1 cellular context compared by ENCODE assay signal in the genomic region with DNA sequence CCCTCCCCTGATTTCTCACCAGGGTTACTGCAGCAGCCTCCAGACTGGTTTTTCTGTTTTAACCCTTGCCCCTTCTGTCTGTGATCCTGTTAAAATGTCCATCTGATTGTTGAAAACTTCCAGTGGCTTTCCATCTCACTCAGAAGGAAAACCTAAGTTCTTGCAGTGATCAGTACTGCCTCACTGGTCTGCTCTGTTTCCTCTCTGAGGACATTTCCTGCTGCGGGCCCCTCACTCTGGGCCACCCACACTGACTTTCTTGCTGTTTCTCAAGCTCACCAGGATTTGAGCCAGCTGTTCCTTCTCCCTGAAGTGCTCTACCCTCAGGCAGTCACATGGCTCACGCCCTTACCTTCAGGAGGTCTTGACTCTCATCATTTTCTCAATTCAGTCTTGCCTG.
TF ChIP-seq lines count a peak whose summit lies in the region.

No MANE protein-coding gene starts in this region.

TF ChIP-seq in H1, 55 proteins besides CTCF, POLR2A, EP300 and RAD21:
- TF ChIP-seq EZH2 (IDR thresholded peaks at IDR 0.05; ENCODE audit: low read depth, low read length, severe bottlenecking) (no peak), SP2 (IDR thresholded peaks at IDR 0.05; ENCODE audit: low read length) (no peak), KDM4A (IDR thresholded peaks at IDR 0.05; ENCODE audit: low read depth, low read length, severe bottlenecking) (no peak), POLR2AphosphoS5 (IDR thresholded peaks at IDR 0.05; ENCODE audit: low read depth, low read length) (no peak), TEAD4 (IDR thresholded peaks at IDR 0.05; ENCODE audit: low read depth, low read length) (no peak), BRCA1 (IDR thresholded peaks at IDR 0.05; ENCODE audit: low read depth, low read length) (no peak), GTF2F1 (IDR thresholded peaks at IDR 0.05; ENCODE audit: borderline replicate concordance, low read depth, low read length) (no peak), FOSL1 (IDR thresholded peaks at IDR 0.05; ENCODE audit: insufficient read depth, low read depth, low read length) (no peak), RFX5 (IDR thresholded peaks at IDR 0.05; ENCODE audit: borderline replicate concordance, low read depth, low read length) (no peak), SIX5 (IDR thresholded peaks at IDR 0.05; ENCODE audit: low read depth, low read length) (no peak), CBX8 (IDR thresholded peaks at IDR 0.05; ENCODE audit: borderline replicate concordance, low read depth, low read length) (no peak), MAFK (IDR thresholded peaks at IDR 0.05; ENCODE audit: low read depth, low read length) (no peak), SRF (IDR thresholded peaks at IDR 0.05; ENCODE audit: low read depth, low read length) (no peak), MAX (IDR thresholded peaks at IDR 0.05) (no peak), KDM1A (IDR thresholded peaks at IDR 0.05; ENCODE audit: borderline replicate concordance, low read length) (no peak), GABPA (IDR thresholded peaks at IDR 0.05; ENCODE audit: borderline replicate concordance, insufficient read depth, low read length) (no peak), CEBPB (IDR thresholded peaks at IDR 0.05; ENCODE audit: low read depth, low read length) (no peak), CHD7 (IDR thresholded peaks at IDR 0.05; ENCODE audit: insufficient replicate concordance, low read length) (no peak), CTBP2 (IDR thresholded peaks at IDR 0.05; ENCODE audit: borderline replicate concordance, insufficient read depth, insufficient read length, low read length) (no peak), PHF8 (conservative IDR thresholded peaks at IDR 0.05; ENCODE audit: low read depth, low read length) (no peak)
